ENCODE assay signal across 8 cellular contexts in genomic region chr19:34926361-34926684, GRCh38. TPM values are rescaled to one million over a fixed set of nuclear protein-coding genes. Genes with fewer than 3 reads are reported as not detected.
DNase-seq lines count a peak whose midpoint lies in the region; ATAC-seq and TF ChIP-seq lines count a peak whose summit lies in the region.

No MANE protein-coding gene starts in this region.

- peaks cover 11% of the 10 kb centered on the region; the same call in 1 of the 2 replicates for H3F3A ChIP-seq in GM23248 (ENCODE audit: insufficient read depth)

- no peak overlapping the region for H3K27ac Mint-ChIP-seq in T-helper 17 cell

- peak overlapping the region; percentile 86 for H3K4me3 ChIP-seq in GM23248
- peak overlapping the region; percentile 79 for H3K4me3 ChIP-seq in fibroblast of the aortic adventitia (ENCODE audit: low read depth, low read length)
- H3K4me3 ChIP-seq in gastrocnemius medialis, result peak overlapping the region; percentile 77 to 86 (median 80)

- peaks cover 15% of the 10 kb centered on the region for H3K79me2 ChIP-seq in GM23248 (ENCODE audit: insufficient read depth)

- intact Hi-C loops in gastrocnemius medialis (cut with DNase I; ENCODE audit: low total_unique reads), result loop anchor here (5.0 kb wide), 1 partner anchor 36 kb away; the partner anchor contains the start of gene ZNF792

- H3K4me2 ChIP-seq in GM23248 (ENCODE audit: unreplicated experiment), result peak overlapping the region; percentile 97

- H3K4me1 ChIP-seq in GM23248 (ENCODE audit: insufficient read depth) (peaks cover 6% of the 10 kb centered on the region; the same call in 1 of the 2 replicates), gastrocnemius medialis (peaks cover 8 to 14% of the 10 kb centered on the region in 2 donors)

- no peaks in the 10 kb centered on the region for H3K9me2 ChIP-seq in GM23248 (ENCODE audit: insufficient read depth)

- ATAC-seq in T-helper 17 cell, result no peak
- no peak for ATAC-seq in gastrocnemius medialis
- ATAC-seq in GM18861 (IDR thresholded peaks at IDR 0.05; ENCODE audit: unreplicated experiment), result no peak
- ATAC-seq in GM21390 (IDR thresholded peaks at IDR 0.05; ENCODE audit: unreplicated experiment), result no peak

- H3K36me3 ChIP-seq in GM23248 (ENCODE audit: low read depth) (no peaks in the 10 kb centered on the region), gastrocnemius medialis (peaks cover 0 to 15% of the 10 kb centered on the region in 2 donors)

- H2AFZ ChIP-seq in GM23248, result peak overlapping the region; percentile 97

- H3K9me3 ChIP-seq in GM23248 (ENCODE audit: low read depth) (no peaks in the 10 kb centered on the region), T-helper 17 cell (ENCODE audit: control insufficient read depth, low read length, poor library complexity, severe bottlenecking) (no peaks in the 10 kb centered on the region), gastrocnemius medialis (no peaks in the 10 kb centered on the region)

- H3K27me3 ChIP-seq in GM23248 (replicated peaks; ENCODE audit: insufficient read depth) (no peaks in the 10 kb centered on the region), gastrocnemius medialis (no peaks in the 10 kb centered on the region)

- no peak for TF ChIP-seq CTCF in fibroblast of the aortic adventitia (IDR thresholded peaks at IDR 0.05; ENCODE audit: insufficient read depth, low read length)
- TF ChIP-seq CTCF in gastrocnemius medialis (IDR thresholded peaks at IDR 0.05 in 4 of 5, conservative IDR thresholded peaks at IDR 0.05 in 1 of 5), result no peak

- no peaks in the 10 kb centered on the region for H4K20me1 ChIP-seq in GM23248 (ENCODE audit: insufficient read depth)

- H3K27me3 Mint-ChIP-seq in T-helper 17 cell, result peaks cover 8% of the 10 kb centered on the region

- 0 out of 2 replicates have a peak overlapping the region, but pooled peaks have one; percentile 52 for H3K27ac ChIP-seq in GM23248
- H3K27ac ChIP-seq in gastrocnemius medialis, result peak overlapping the region; percentile 71 to 86 (median 78)

- peaks cover 9% of the 10 kb centered on the region for H3K4me1 Mint-ChIP-seq in T-helper 17 cell

- peak overlapping the region; percentile 94 for H3K4me3 Mint-ChIP-seq in T-helper 17 cell

- WGBS in GM23248 (ENCODE audit: low coverage in 1 of 2, low lambda C conversion rate in 2 of 2, missing lambda C conversion rate in 2 of 2), 2 experiments, result 51 to 52% methylated on average over 3 of the region's 3 CpGs

- no peak for DNase-seq in GM23248
- no peak for DNase-seq in T-helper 17 cell
- DNase-seq in fibroblast of the aortic adventitia (ENCODE audit: low read depth), result no peak
- no peak for DNase-seq in gastrocnemius medialis
- no peak for DNase-seq in SW 1271 (lab: John Stamatoyannopoulos, UW)
- DNase-seq in medulla oblongata (ENCODE audit: extremely low spot score), result no peak

- no peaks in the 10 kb centered on the region for H3K36me3 Mint-ChIP-seq in T-helper 17 cell (ENCODE audit: low read depth)

- no peak for TF ChIP-seq POLR2A in gastrocnemius medialis (IDR thresholded peaks at IDR 0.05)

- H3K9ac ChIP-seq in GM23248, result peak overlapping the region; percentile 76; the same call in 1 of the 2 replicates

- in situ Hi-C loops in GM23248 (cut with MboI) (no loop called here), gastrocnemius medialis (cut with MboI; ENCODE audit: low sequenced_read_pairs in 4 of 4) (no loop called here)

RNA-seq across cellular contexts. Expression of gene ZNF30, which starts 0.4 kb away (rescaled TPM):
- 1.5 and 2.2 TPM in 2 replicates for total RNA-seq in GM23248 (2014; rRNA removed; shearing (Covaris generic))
- 1.7 and 2.2 TPM in 2 replicates for polyA plus RNA-seq in GM23248 (2016; fragmentation: Nextera tagmentation; extraction: Ambion mirVana)
- total RNA-seq in T-helper 17 cell (1 to 10 TPM; 3.0 to 3.5 TPM), fibroblast of the aortic adventitia (ENCODE audit: low replicate concordance) (1.9 and 4.2 TPM in 2 replicates), gastrocnemius medialis (1 to 10 TPM in 2 of 4 donors, under 1 TPM in 2; 0.66 to 2.3 (median 0.92) TPM)

RNA-seq across cellular contexts. Expression of gene ZNF792, which starts 37.7 kb away (rescaled TPM):
- 1.8 and 3.8 TPM in 2 replicates for total RNA-seq in GM23248 (2014; rRNA removed; shearing (Covaris generic))
- polyA plus RNA-seq in GM23248 (2016; fragmentation: Nextera tagmentation; extraction: Ambion mirVana), result 0.63 and 1.0 TPM in 2 replicates
- 10 to 100 TPM; 15.1 to 15.5 TPM for total RNA-seq in T-helper 17 cell
- total RNA-seq in fibroblast of the aortic adventitia (ENCODE audit: low replicate concordance), result 1.7 and 3.0 TPM in 2 replicates
- 1 to 10 TPM; 1.7 to 3.5 (median 2.7) TPM for total RNA-seq in gastrocnemius medialis
